Comparison of ENCODE assay signal across 12 cellular contexts in the genomic region with DNA sequence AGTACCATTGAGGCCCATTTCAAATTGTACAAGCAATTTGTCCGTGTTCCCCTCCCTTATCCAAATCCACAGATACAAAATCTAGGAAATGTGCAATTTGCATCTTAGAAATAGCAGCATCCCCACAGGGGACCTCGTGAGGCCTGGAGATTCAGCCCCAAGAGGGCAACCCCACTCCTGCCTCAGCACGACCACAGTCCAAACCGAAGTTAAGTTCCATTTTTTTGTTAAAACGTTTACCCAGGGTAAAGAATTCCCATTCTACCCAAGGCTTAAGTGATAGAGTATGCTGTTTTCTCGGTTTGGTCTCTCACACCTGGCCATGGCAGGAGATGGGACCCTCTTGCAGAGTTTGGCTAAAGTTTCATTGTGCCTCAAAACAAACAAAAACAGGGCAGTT. TPM values are rescaled to one million over a fixed set of nuclear protein-coding genes. Genes with fewer than 3 reads are reported as not detected.
DNase-seq lines count a peak whose midpoint lies in the region; ATAC-seq and TF ChIP-seq lines count a peak whose summit lies in the region.
"Had no signal": no experiment of that assay in that cellular context is flagged by ENCODE, and none has a peak within 500 bp of the region (broad histone marks: within the 10 kb centered on the region; RNA-seq: fewer than 3 reads in every experiment).

No MANE protein-coding gene starts in this region.

- WGBS in esophagus muscularis mucosa: 66% methylated on average over 6 of the region's 6 CpGs
- WGBS in sigmoid colon, 2 donors: 84 to 85% methylated on average over 6 of the region's 6 CpGs

- H3K4me3 ChIP-seq in CD8-positive, alpha-beta T cell (ENCODE audit: low read depth, low read length): no peak overlapping the region
- H3K4me3 ChIP-seq in RWPE2 (ENCODE audit: severe bottlenecking) (no peak overlapping the region), esophagus muscularis mucosa (no peak overlapping the region), sigmoid colon (no peak overlapping the region)

- TF ChIP-seq EP300 in esophagus muscularis mucosa (IDR thresholded peaks at IDR 0.05): no peak
- TF ChIP-seq EP300 in sigmoid colon (IDR thresholded peaks at IDR 0.05): no peak

- H3K9me3 Mint-ChIP-seq in CD8-positive, alpha-beta T cell: no peaks in the 10 kb centered on the region
- H3K9me3 Mint-ChIP-seq: activated T-helper 2 cell treated with anti-CD3 and anti-CD28 coated beads, Interferon-gamma antibody, Interleukin-2, Interleukin-4, amounts not matched to agents 10 μg/mL and 5 μg/mL and 100 μg/mL, durations not matched to agents 14 hours and 24 hours and 36 hours had no signal

- no peaks in the 10 kb centered on the region for H3K9me3 ChIP-seq in CD8-positive, alpha-beta T cell (ENCODE audit: low read length)
- H3K9me3 ChIP-seq in RWPE2 (ENCODE audit: severe bottlenecking): no peaks in the 10 kb centered on the region
- H3K9me3 ChIP-seq in esophagus muscularis mucosa: no peaks in the 10 kb centered on the region
- no peaks in the 10 kb centered on the region for H3K9me3 ChIP-seq in sigmoid colon

- peaks cover 41% of the 10 kb centered on the region for H3K36me3 Mint-ChIP-seq in CD8-positive, alpha-beta T cell

- H3K27ac ChIP-seq in CD8-positive, alpha-beta T cell (ENCODE audit: low read depth, low read length): no peak overlapping the region
- H3K27ac ChIP-seq in RWPE2 (ENCODE audit: poor library complexity, severe bottlenecking): peak overlapping the region; percentile 81
- H3K27ac ChIP-seq in esophagus muscularis mucosa (replicated peaks in 1 of 4): peak overlapping the region; percentile 77 to 85 (median 81)
- H3K27ac ChIP-seq in sigmoid colon: peak overlapping the region; percentile 74 to 83 (median 80)

- no peak for ATAC-seq in CD8-positive, alpha-beta T cell
- ATAC-seq in RWPE2 (ENCODE audit: low read depth) (no peak), GM18520 (IDR thresholded peaks at IDR 0.05; ENCODE audit: unreplicated experiment) (no peak)
- ATAC-seq: left lobe of liver, Panc1 had no signal

- CTCF ChIA-PET in CD8-positive, alpha-beta T cell (lab: Charles Lee): interaction anchor here (0.9 to 3.0 kb wide), 3 partner anchors 43 to 159 kb away, joined by 3 to 8 read pairs (median 5); no protein-coding TSS in a partner anchor

- TF ChIP-seq POLR2A in esophagus muscularis mucosa (IDR thresholded peaks at IDR 0.05; ENCODE audit: low read depth) (no peak), sigmoid colon (IDR thresholded peaks at IDR 0.05) (no peak)

- H3K36me3 ChIP-seq in CD8-positive, alpha-beta T cell (ENCODE audit: insufficient read depth, low read length): peaks cover 24% of the 10 kb centered on the region
- H3K36me3 ChIP-seq in RWPE2 (ENCODE audit: low read depth) (peaks cover 57% of the 10 kb centered on the region), esophagus muscularis mucosa (peaks cover 8 to 56% (median 39%) of the 10 kb centered on the region in 4 donors), sigmoid colon (peaks cover 0 to 30% (median 8%) of the 10 kb centered on the region in 4 donors)

- H3K27me3 Mint-ChIP-seq in CD8-positive, alpha-beta T cell (ENCODE audit: low read depth): no peaks in the 10 kb centered on the region

- peaks cover 8% of the 10 kb centered on the region for H3K4me1 ChIP-seq in CD8-positive, alpha-beta T cell (ENCODE audit: insufficient read depth, low read length)
- peaks cover 19% of the 10 kb centered on the region for H3K4me1 ChIP-seq in RWPE2 (ENCODE audit: insufficient read depth, poor library complexity, severe bottlenecking)
- H3K4me1 ChIP-seq in esophagus muscularis mucosa: peaks cover 63 to 74% (median 71%) of the 10 kb centered on the region in 4 donors
- H3K4me1 ChIP-seq in sigmoid colon: peaks cover 0 to 65% (median 63%) of the 10 kb centered on the region in 4 donors

- no peak overlapping the region for H3K4me3 Mint-ChIP-seq in CD8-positive, alpha-beta T cell

- H3K27ac Mint-ChIP-seq in CD8-positive, alpha-beta T cell: peak overlapping the region; percentile 83
- H3K27ac Mint-ChIP-seq: activated T-helper 2 cell treated with anti-CD3 and anti-CD28 coated beads, Interferon-gamma antibody, Interleukin-2, Interleukin-4, amounts not matched to agents 10 μg/mL and 5 μg/mL and 100 μg/mL, durations not matched to agents 14 hours and 24 hours and 36 hours had no signal

- no peak for TF ChIP-seq CTCF in CD8-positive, alpha-beta T cell (IDR thresholded peaks at IDR 0.05)
- TF ChIP-seq CTCF in RWPE2 (IDR thresholded peaks at IDR 0.05; ENCODE audit: poor library complexity, severe bottlenecking) (no peak), esophagus muscularis mucosa (IDR thresholded peaks at IDR 0.05) (no peak), sigmoid colon (IDR thresholded peaks at IDR 0.05) (no peak)

- POLR2A ChIA-PET in CD8-positive, alpha-beta T cell (lab: Charles Lee): no interaction called here

- H3K27me3 ChIP-seq in CD8-positive, alpha-beta T cell (ENCODE audit: insufficient read depth, low read length): no peaks in the 10 kb centered on the region
- H3K27me3 ChIP-seq in RWPE2 (ENCODE audit: insufficient read depth, poor library complexity, severe bottlenecking) (no peaks in the 10 kb centered on the region), esophagus muscularis mucosa (no peaks in the 10 kb centered on the region), sigmoid colon (no peaks in the 10 kb centered on the region)

- H3K4me1 Mint-ChIP-seq in CD8-positive, alpha-beta T cell (ENCODE audit: low read depth): peaks cover 25% of the 10 kb centered on the region

- DNase-seq in CD8-positive, alpha-beta T cell: peak in 1 of 7 experiments; percentile 6
- DNase-seq in RWPE2 (ENCODE audit: low spot score) (no peak), esophagus muscularis mucosa (ENCODE audit: extremely low spot score) (no peak), sigmoid colon (no peak), DMS153 (lab: John Stamatoyannopoulos, UW) (no peak), AG08395 (ENCODE audit: low spot score) (no peak), NCI-H748 (lab: John Stamatoyannopoulos, UW; ENCODE audit: unreplicated experiment) (no peak)
- DNase-seq: Calu3 had no signal

- intact Hi-C loops in CD8-positive, alpha-beta T cell (cut with DNase I, micrococcal nuclease): no loop called here
- intact Hi-C loops in esophagus muscularis mucosa (cut with DNase I): loop anchor here (5.0 kb wide), 1 partner anchor 69 kb away; no protein-coding TSS in a partner anchor
- intact Hi-C loops in sigmoid colon (cut with DNase I): loop anchor here (10.0 kb wide), 1 partner anchor 236 kb away; no protein-coding TSS in a partner anchor

RNA-seq across cellular contexts. Expression of a gene that starts 41.2 kb away (rescaled TPM):
- 100 to 1,000 TPM; 335 to 366 TPM for total RNA-seq in CD8-positive, alpha-beta T cell
- total RNA-seq in esophagus muscularis mucosa (100 to 1,000 TPM in 1 of 4 donors, 10 to 100 TPM in 3; 68.4 to 119 (median 82.5) TPM), sigmoid colon (100 to 1,000 TPM in 1 of 4 donors, 10 to 100 TPM in 3; 48.5 to 152 (median 67.0) TPM)
- 10 to 100 TPM in 2 of 3 donors, 1 to 10 TPM in 1; 9.9 to 57.6 (median 19.8) TPM for polyA plus RNA-seq in sigmoid colon

Comparison
In these comparisons a context has a peak if more than half of its experiments do, and no peak if none do; other contexts are left out.
1. intact Hi-C loops: an anchor here in esophagus muscularis mucosa (5.0 kb wide) and sigmoid colon (10.0 kb wide); none called in CD8-positive, alpha-beta T cell.